In genomic region chr5:54083851-54084250, GRCh38 we compare ENCODE assay signal across 26 cellular contexts.
"Had no signal": no experiment of that assay in that cellular context is flagged by ENCODE, and none has a peak within 500 bp of the region (broad histone marks: within the 10 kb centered on the region; RNA-seq: fewer than 3 reads in every experiment).

No MANE protein-coding gene starts in this region.

- ATAC-seq: activated CD8-positive, alpha-beta memory T cell treated with anti-CD3 and anti-CD28 coated beads, Interleukin-2, amount 10 ng/mL, durations not matched to agents 7 days and 5 days; activated CD8-positive, alpha-beta T cell treated with anti-CD3 and anti-CD28 coated beads for 36 hours; activated naive CD8-positive, alpha-beta T cell treated with anti-CD3 and anti-CD28 coated beads, Interleukin-2, amount 50 U/mL, for 24 hours; body of pancreas; left ventricle myocardium superior; natural killer cell treated with Interleukin-12 subunit alpha and Interleukin-12 subunit beta and Interleukin-15 and Interleukin-18, amount 100 ng/mL, for 72 hours; stimulated activated naive B cell treated with anti-CD40 and anti-IgM and Interleukin-4, amounts not matched to agents 10 μg/mL and 1 μg/mL and 100 μg/mL, for 72 hours had no signal

- H3K4me1 ChIP-seq: body of pancreas, prostate gland, transverse colon, uterus had no signal

- H3K4me3 ChIP-seq: body of pancreas, ovary, prostate gland, transverse colon, uterus had no signal

- H3K36me3 ChIP-seq: neutrophil, ovary, prostate gland, transverse colon, uterus, WERI-Rb-1 had no signal

- H3K9me3 ChIP-seq: body of pancreas, neutrophil, ovary, prostate gland, transverse colon, uterus had no signal

- H3K27ac ChIP-seq: body of pancreas, neutrophil, ovary, prostate gland, transverse colon, uterus, WERI-Rb-1 had no signal

- H3K27me3 ChIP-seq: body of pancreas, neutrophil, ovary, transverse colon, uterus had no signal

- DNase-seq: activated CD4-positive, alpha-beta T cell treated with anti-CD3 and anti-CD28 coated beads, Interleukin-2, amount 10 ng/mL, durations not matched to agents 7 days and 5 days; activated CD4-positive, CD25-positive, alpha-beta regulatory T cell treated with anti-CD3 and anti-CD28 coated beads, Interleukin-2, amount 50 U/mL, for 72 hours; activated CD8-positive, alpha-beta memory T cell treated with anti-CD3 and anti-CD28 coated beads, Interleukin-2, amount 10 ng/mL, durations not matched to agents 7 days and 5 days; activated CD8-positive, alpha-beta T cell treated with anti-CD3 and anti-CD28 coated beads for 36 hours; activated effector memory CD4-positive, alpha-beta T cell treated with anti-CD3 and anti-CD28 coated beads, Interleukin-2, amount 50 U/mL, for 16 hours; activated naive CD4-positive, alpha-beta T cell treated with anti-CD3 and anti-CD28 coated beads, Interleukin-2, amount 50 U/mL, for 16 hours; activated naive CD8-positive, alpha-beta T cell treated with anti-CD3 and anti-CD28 coated beads, Interleukin-2, amount 50 U/mL, for 24 hours; activated T-cell treated with anti-CD3 and anti-CD28 coated beads for 4 hours; anterior cingulate cortex; body of pancreas; dermis blood vessel endothelial cell; effector CD8-positive, alpha-beta T cell; erythroblast; foreskin melanocyte; hippocampal formation; left ventricle myocardium superior; ovary; stimulated activated CD4-positive, alpha-beta T cell treated with anti-CD3 and anti-CD28 coated beads, Interleukin-2, amount 100 ng/mL, for 48 hours; stimulated activated CD8-positive, alpha-beta memory T cell treated with anti-CD3 and anti-CD28 coated beads, Interleukin-4, amount 100 ng/mL, for 48 hours; stimulated activated naive B cell treated with anti-CD40 and anti-IgM and Interleukin-4, amounts not matched to agents 10 μg/mL and 1 μg/mL and 100 μg/mL, for 72 hours; transverse colon; uterus; WERI-Rb-1 had no signal
